In the genomic region with DNA sequence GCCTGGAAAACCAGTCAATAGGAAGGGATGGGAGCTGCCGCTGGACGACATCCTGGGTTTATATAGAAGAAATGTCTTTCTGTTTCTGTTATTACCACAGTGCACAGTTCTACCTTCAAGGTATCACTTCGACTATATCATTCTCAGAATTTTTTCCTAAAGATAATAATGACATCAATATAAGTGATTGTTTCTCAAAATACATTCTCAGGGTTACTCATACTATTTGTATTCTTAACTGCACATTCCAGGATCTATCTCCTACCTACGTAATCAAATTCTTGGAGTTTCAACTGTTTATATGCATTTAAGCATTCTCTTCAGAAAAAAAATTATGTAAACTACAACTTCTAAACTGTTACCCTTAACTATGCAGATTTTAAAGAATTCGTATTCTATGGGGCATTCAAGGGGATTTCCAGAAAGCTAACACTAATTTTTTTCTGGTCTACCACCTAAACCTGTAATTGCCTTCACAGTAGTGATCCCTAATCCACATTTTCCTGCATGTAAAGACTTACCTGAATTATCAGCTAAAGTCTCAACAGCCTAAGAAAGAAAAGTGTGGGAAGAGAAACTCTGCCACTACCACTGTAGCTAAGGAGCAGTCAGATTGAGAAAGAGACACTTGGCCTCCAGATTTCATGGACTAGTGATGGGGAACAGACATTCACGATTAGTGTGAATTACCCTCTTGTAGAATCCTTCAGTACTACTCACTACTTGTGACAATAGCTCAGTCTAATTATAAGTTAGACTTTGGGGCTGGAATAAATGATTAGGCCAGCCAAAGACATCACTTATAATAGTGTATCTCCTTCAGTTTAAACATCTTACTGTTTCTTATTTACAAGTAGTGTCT, we compare ENCODE assay signal across 1 cellular context.
TF ChIP-seq lines count a peak whose summit lies in the region.

A gene with protein sequence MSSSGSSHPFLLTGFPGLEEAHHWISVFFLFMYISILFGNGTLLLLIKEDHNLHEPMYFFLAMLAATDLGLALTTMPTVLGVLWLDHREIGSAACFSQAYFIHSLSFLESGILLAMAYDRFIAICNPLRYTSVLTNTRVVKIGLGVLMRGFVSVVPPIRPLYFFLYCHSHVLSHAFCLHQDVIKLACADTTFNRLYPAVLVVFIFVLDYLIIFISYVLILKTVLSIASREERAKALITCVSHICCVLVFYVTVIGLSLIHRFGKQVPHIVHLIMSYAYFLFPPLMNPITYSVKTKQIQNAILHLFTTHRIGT (minus strand): TSS at position 51 of the 862 bp plus-strand sequence. CDS start 0 bp downstream, at position 51.

TF ChIP-seq in K562, 482 proteins besides CTCF, POLR2A, EP300 and RAD21 (continued from another document):
- TF ChIP-seq JUN (IDR thresholded peaks at IDR 0.05; ENCODE audit: borderline replicate concordance, low read depth, low read length) (no peak), JUN (CRISPR knock-in tag; IDR thresholded peaks at IDR 0.05; ENCODE audit: borderline replicate concordance) (no peak), SUPT5H (IDR thresholded peaks at IDR 0.05) (no peak), SIX5 (IDR thresholded peaks at IDR 0.05; ENCODE audit: borderline replicate concordance in 1 of 2, insufficient read depth in 1 of 2, low read depth in 1 of 2, low read length in 2 of 2) (no peak), BRD9 (IDR thresholded peaks at IDR 0.05; ENCODE audit: low read depth, partially characterized antibody) (no peak), RBM17 (IDR thresholded peaks at IDR 0.05; ENCODE audit: borderline replicate concordance, low read depth, low read length) (no peak), KAT7 (CRISPR knock-in tag; IDR thresholded peaks at IDR 0.05; ENCODE audit: borderline replicate concordance) (no peak), MCM5 (IDR thresholded peaks at IDR 0.05; ENCODE audit: low read depth) (no peak), U2AF2 (optimal IDR thresholded peaks at IDR 0.05; ENCODE audit: low read depth, low read length) (no peak), KLF6 (CRISPR knock-in tag; IDR thresholded peaks at IDR 0.05; ENCODE audit: borderline replicate concordance) (no peak), CHD2 (IDR thresholded peaks at IDR 0.05; ENCODE audit: low read depth, low read length) (no peak), ARID2 (IDR thresholded peaks at IDR 0.05) (no peak), ZNF77 (CRISPR knock-in tag; IDR thresholded peaks at IDR 0.05) (no peak), HIVEP1 (CRISPR knock-in tag; IDR thresholded peaks at IDR 0.05) (no peak)
- TF ChIP-seq, protein P1, sequence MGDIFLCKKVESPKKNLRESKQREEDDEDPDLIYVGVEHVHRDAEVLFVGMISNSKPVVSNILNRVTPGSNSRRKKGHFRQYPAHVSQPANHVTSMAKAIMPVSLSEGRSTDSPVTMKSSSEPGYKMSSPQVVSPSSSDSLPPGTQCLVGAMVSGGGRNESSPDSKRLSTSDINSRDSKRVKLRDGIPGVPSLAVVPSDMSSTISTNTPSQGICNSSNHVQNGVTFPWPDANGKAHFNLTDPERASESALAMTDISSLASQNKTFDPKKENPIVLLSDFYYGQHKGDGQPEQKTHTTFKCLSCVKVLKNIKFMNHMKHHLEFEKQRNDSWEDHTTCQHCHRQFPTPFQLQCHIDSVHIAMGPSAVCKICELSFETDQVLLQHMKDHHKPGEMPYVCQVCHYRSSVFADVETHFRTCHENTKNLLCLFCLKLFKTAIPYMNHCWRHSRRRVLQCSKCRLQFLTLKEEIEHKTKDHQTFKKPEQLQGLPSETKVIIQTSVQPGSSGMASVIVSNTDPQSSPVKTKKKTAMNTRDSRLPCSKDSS (IDR thresholded peaks at IDR 0.05; ENCODE audit: low read depth, partially characterized antibody): no peak
- TF ChIP-seq, protein P2, sequence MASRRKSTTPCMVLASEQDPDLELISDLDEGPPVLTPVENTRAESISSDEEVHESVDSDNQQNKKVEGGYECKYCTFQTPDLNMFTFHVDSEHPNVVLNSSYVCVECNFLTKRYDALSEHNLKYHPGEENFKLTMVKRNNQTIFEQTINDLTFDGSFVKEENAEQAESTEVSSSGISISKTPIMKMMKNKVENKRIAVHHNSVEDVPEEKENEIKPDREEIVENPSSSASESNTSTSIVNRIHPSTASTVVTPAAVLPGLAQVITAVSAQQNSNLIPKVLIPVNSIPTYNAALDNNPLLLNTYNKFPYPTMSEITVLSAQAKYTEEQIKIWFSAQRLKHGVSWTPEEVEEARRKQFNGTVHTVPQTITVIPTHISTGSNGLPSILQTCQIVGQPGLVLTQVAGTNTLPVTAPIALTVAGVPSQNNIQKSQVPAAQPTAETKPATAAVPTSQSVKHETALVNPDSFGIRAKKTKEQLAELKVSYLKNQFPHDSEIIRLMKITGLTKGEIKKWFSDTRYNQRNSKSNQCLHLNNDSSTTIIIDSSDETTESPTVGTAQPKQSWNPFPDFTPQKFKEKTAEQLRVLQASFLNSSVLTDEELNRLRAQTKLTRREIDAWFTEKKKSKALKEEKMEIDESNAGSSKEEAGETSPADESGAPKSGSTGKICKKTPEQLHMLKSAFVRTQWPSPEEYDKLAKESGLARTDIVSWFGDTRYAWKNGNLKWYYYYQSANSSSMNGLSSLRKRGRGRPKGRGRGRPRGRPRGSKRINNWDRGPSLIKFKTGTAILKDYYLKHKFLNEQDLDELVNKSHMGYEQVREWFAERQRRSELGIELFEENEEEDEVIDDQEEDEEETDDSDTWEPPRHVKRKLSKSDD (conservative IDR thresholded peaks at IDR 0.05; ENCODE audit: low read length): no peak
- TF ChIP-seq, protein P3, sequence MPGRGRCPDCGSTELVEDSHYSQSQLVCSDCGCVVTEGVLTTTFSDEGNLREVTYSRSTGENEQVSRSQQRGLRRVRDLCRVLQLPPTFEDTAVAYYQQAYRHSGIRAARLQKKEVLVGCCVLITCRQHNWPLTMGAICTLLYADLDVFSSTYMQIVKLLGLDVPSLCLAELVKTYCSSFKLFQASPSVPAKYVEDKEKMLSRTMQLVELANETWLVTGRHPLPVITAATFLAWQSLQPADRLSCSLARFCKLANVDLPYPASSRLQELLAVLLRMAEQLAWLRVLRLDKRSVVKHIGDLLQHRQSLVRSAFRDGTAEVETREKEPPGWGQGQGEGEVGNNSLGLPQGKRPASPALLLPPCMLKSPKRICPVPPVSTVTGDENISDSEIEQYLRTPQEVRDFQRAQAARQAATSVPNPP (IDR thresholded peaks at IDR 0.05; ENCODE audit: borderline replicate concordance, insufficient read depth, insufficient read length): no peak
- TF ChIP-seq, protein P4, sequence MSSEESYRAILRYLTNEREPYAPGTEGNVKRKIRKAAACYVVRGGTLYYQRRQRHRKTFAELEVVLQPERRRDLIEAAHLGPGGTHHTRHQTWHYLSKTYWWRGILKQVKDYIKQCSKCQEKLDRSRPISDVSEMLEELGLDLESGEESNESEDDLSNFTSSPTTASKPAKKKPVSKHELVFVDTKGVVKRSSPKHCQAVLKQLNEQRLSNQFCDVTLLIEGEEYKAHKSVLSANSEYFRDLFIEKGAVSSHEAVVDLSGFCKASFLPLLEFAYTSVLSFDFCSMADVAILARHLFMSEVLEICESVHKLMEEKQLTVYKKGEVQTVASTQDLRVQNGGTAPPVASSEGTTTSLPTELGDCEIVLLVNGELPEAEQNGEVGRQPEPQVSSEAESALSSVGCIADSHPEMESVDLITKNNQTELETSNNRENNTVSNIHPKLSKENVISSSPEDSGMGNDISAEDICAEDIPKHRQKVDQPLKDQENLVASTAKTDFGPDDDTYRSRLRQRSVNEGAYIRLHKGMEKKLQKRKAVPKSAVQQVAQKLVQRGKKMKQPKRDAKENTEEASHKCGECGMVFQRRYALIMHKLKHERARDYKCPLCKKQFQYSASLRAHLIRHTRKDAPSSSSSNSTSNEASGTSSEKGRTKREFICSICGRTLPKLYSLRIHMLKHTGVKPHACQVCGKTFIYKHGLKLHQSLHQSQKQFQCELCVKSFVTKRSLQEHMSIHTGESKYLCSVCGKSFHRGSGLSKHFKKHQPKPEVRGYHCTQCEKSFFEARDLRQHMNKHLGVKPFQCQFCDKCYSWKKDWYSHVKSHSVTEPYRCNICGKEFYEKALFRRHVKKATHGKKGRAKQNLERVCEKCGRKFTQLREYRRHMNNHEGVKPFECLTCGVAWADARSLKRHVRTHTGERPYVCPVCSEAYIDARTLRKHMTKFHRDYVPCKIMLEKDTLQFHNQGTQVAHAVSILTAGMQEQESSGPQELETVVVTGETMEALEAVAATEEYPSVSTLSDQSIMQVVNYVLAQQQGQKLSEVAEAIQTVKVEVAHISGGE (CRISPR knock-in tag; IDR thresholded peaks at IDR 0.05): no peak
